15 cellular contexts compared by ENCODE assay signal in genomic region chr10:12063483-12063818, GRCh38.
"Had no signal": no experiment of that assay in that cellular context is flagged by ENCODE, and none has a peak within 500 bp of the region (broad histone marks: within the 10 kb centered on the region; RNA-seq: fewer than 3 reads in every experiment).

No MANE protein-coding gene starts in this region.

- H3K4me3 ChIP-seq: hepatocyte, right atrium auricular region, smooth muscle cell had no signal

- H3K79me2 ChIP-seq: hepatocyte had no signal

- H3K27me3 ChIP-seq: hepatocyte, right atrium auricular region had no signal

- H3K9me3 Mint-ChIP-seq: activated naive CD4-positive, alpha-beta T cell treated with anti-CD3 and anti-CD28 coated beads, Interleukin-2, amount 50 U/mL, for 24 hours; activated T-helper 2 cell treated with anti-CD3 and anti-CD28 coated beads, Interferon-gamma antibody, Interleukin-2, Interleukin-4, amounts not matched to agents 10 μg/mL and 5 μg/mL and 100 μg/mL, durations not matched to agents 14 hours and 24 hours and 36 hours; naive thymus-derived CD8-positive, alpha-beta T cell; type B pancreatic cell had no signal

- H3K4me3 Mint-ChIP-seq: activated naive CD4-positive, alpha-beta T cell treated with anti-CD3 and anti-CD28 coated beads, Interleukin-2, amount 50 U/mL, for 24 hours; naive thymus-derived CD8-positive, alpha-beta T cell; type B pancreatic cell had no signal

- H3K36me3 ChIP-seq: right atrium auricular region had no signal

- H3K27me3 Mint-ChIP-seq: activated naive CD4-positive, alpha-beta T cell treated with anti-CD3 and anti-CD28 coated beads, Interleukin-2, amount 50 U/mL, for 24 hours; naive thymus-derived CD8-positive, alpha-beta T cell; type B pancreatic cell had no signal

- DNase-seq: activated CD4-positive, CD25-positive, alpha-beta regulatory T cell; caudate nucleus; cortex of kidney; effector memory CD4-positive, alpha-beta T cell; kidney; naive thymus-derived CD8-positive, alpha-beta T cell; posterior cingulate gyrus; stimulated activated naive CD4-positive, alpha-beta T cell treated with Interleukin-2 at 50 U/mL for 16 hours had no signal

- FAIRE-seq: kidney had no signal

- H3K27ac ChIP-seq: epithelial cell of prostate, hepatocyte, right atrium auricular region had no signal

- H3K27ac Mint-ChIP-seq: activated naive CD4-positive, alpha-beta T cell treated with anti-CD3 and anti-CD28 coated beads, Interleukin-2, amount 50 U/mL, for 24 hours; activated T-helper 2 cell treated with anti-CD3 and anti-CD28 coated beads, Interferon-gamma antibody, Interleukin-2, Interleukin-4, amounts not matched to agents 10 μg/mL and 5 μg/mL and 100 μg/mL, durations not matched to agents 14 hours and 24 hours and 36 hours; naive thymus-derived CD8-positive, alpha-beta T cell; type B pancreatic cell had no signal

- H3K4me2 ChIP-seq: hepatocyte, smooth muscle cell had no signal

- H2AFZ ChIP-seq: hepatocyte had no signal

- ATAC-seq: naive thymus-derived CD8-positive, alpha-beta T cell had no signal

- H3K9me3 ChIP-seq: right atrium auricular region had no signal

- H3K4me1 ChIP-seq: right atrium auricular region had no signal

- H3K36me3 Mint-ChIP-seq: activated naive CD4-positive, alpha-beta T cell treated with anti-CD3 and anti-CD28 coated beads, Interleukin-2, amount 50 U/mL, for 24 hours; naive thymus-derived CD8-positive, alpha-beta T cell; type B pancreatic cell had no signal
